Comparison of ENCODE assay signal across 22 cellular contexts in the genomic region with DNA sequence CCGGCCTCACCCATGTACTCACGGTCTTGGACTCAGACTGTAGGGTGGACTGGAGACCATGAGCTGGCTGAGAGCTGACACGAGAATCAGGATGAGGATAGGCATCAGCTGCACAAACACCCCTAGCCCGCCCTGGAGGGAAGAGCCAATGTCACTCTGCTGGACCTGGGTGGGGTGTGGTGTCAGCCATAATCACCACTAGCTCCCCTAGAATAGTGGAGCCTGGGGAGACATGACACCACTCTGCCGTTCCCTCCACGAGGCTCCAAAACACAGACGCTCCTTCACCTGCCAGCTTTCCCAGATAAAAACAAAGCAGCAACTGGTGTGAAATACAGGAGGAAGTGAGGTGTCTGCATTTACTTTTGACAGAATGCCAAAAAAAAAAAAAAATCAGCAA.
"Had no signal": no experiment of that assay in that cellular context is flagged by ENCODE, and none has a peak within 500 bp of the region (broad histone marks: within the 10 kb centered on the region; RNA-seq: fewer than 3 reads in every experiment).

No MANE protein-coding gene starts in this region.

- ATAC-seq: activated naive CD4-positive, alpha-beta T cell treated with anti-CD3 and anti-CD28 coated beads, Interleukin-2, amount 50 U/mL, for 72 hours; activated T-cell treated with anti-CD3 and anti-CD28 coated beads, Interleukin-2, amount 50 U/mL, for 4 hours; left lung; right lobe of liver; stimulated activated effector memory CD8-positive, alpha-beta T cell treated with anti-CD3 and anti-CD28 coated beads, Interleukin-12 subunit alpha, Interleukin-12 subunit beta, amount 100 ng/mL, for 72 hours had no signal

- H3K9me3 ChIP-seq: left lung, right lobe of liver, SJSA1, testis, upper lobe of left lung had no signal

- H3K9me3 Mint-ChIP-seq: activated naive CD4-positive, alpha-beta T cell treated with anti-CD3 and anti-CD28 coated beads, Interleukin-2, amount 50 U/mL, for 72 hours; activated T-cell treated with anti-CD3 and anti-CD28 coated beads, Interleukin-2, amount 50 U/mL, for 4 hours; memory B cell; stimulated activated effector memory CD8-positive, alpha-beta T cell treated with anti-CD3 and anti-CD28 coated beads, Interleukin-12 subunit alpha, Interleukin-12 subunit beta, amount 100 ng/mL, for 72 hours had no signal

- H3K4me3 ChIP-seq: dorsolateral prefrontal cortex, left lung, right lobe of liver, SJSA1, testis, upper lobe of left lung had no signal

- H3K27ac ChIP-seq: left lung, parathyroid adenoma, SJSA1, WERI-Rb-1 had no signal

- H3K27me3 Mint-ChIP-seq: memory B cell had no signal

- DNase-seq: activated CD4-positive, alpha-beta T cell treated with anti-CD3 and anti-CD28 coated beads for 1 hour; activated CD4-positive, alpha-beta T cell treated with anti-CD3 and anti-CD28 coated beads, Interleukin-2, amount 50 U/mL, for 48 hours; activated effector memory CD4-positive, alpha-beta T cell treated with anti-CD3 and anti-CD28 coated beads, Interleukin-2, amount 50 U/mL, for 16 hours; activated T-cell treated with anti-CD3 and anti-CD28 coated beads, Interleukin-2, amount 50 U/mL, for 4 hours; amniotic stem cell; central memory CD4-positive, alpha-beta T cell; dorsolateral prefrontal cortex; foreskin melanocyte; head of caudate nucleus; left lung; small intestine; stimulated activated CD4-positive, alpha-beta T cell treated with anti-CD3 and anti-CD28 coated beads, Interleukin-4, amount 100 ng/mL, for 24 hours; testis; upper lobe of left lung; WERI-Rb-1 had no signal

- FAIRE-seq: colon, small intestine had no signal

- H3K27me3 ChIP-seq: dorsolateral prefrontal cortex, left lung, right lobe of liver, SJSA1, testis, upper lobe of left lung had no signal

- H3K27ac Mint-ChIP-seq: memory B cell; stimulated activated effector memory CD8-positive, alpha-beta T cell treated with anti-CD3 and anti-CD28 coated beads, Interleukin-12 subunit alpha, Interleukin-12 subunit beta, amount 100 ng/mL, for 72 hours had no signal

- H3K4me3 Mint-ChIP-seq: activated T-cell treated with anti-CD3 and anti-CD28 coated beads, Interleukin-2, amount 50 U/mL, for 4 hours; memory B cell; stimulated activated effector memory CD8-positive, alpha-beta T cell treated with anti-CD3 and anti-CD28 coated beads, Interleukin-12 subunit alpha, Interleukin-12 subunit beta, amount 100 ng/mL, for 72 hours had no signal
